Comparison of ENCODE assay signal across 9 cellular contexts in genomic region chr15:66946578-66947164, GRCh38.
DNase-seq lines count a peak whose midpoint lies in the region; ATAC-seq and TF ChIP-seq lines count a peak whose summit lies in the region.
"Had no signal": no experiment of that assay in that cellular context is flagged by ENCODE, and none has a peak within 500 bp of the region (broad histone marks: within the 10 kb centered on the region; RNA-seq: fewer than 3 reads in every experiment).

No MANE protein-coding gene starts in this region.

- H2AFZ ChIP-seq in SK-N-SH (ENCODE audit: low read depth): no peak overlapping the region

- CTCF ChIA-PET in SK-N-SH (lab: Yijun Ruan, JAX): interaction anchor here (0.6 to 7.8 kb wide), 108 partner anchors 8 to 1208 kb away, joined by 3 to 112 read pairs (median 4); partner anchors contain the start of genes AAGAB, C15orf61, IQCH and SMAD3

- H3K9ac ChIP-seq in SK-N-SH: no peak overlapping the region

- intact Hi-C loops in aorta (cut with DNase I): loop anchor here (2.0 to 5.0 kb wide), 5 partner anchors 306 to 486 kb away; partner anchors contain the start of genes AAGAB (in 1 of the 2) and IQCH (in 1 of the 2)

- H3K27me3 ChIP-seq in DOHH2 (ENCODE audit: control insufficient read depth, low read length): 0 out of 2 replicates have a peak, but pooled peaks cover 2% of the 10 kb centered on the region
- H3K27me3 ChIP-seq in SK-N-SH (ENCODE audit: insufficient read depth): no peaks in the 10 kb centered on the region
- H3K27me3 ChIP-seq in aorta (ENCODE audit: control insufficient read depth in 1 of 2, insufficient read depth in 2 of 2, low read length in 1 of 2): no peaks in the 10 kb centered on the region

- no peak overlapping the region for H3K27ac ChIP-seq in DOHH2 (ENCODE audit: low read depth, low read length)
- H3K27ac ChIP-seq in SK-N-SH (ENCODE audit: low read depth in 2 of 2, low read length in 1 of 2): no peak overlapping the region
- H3K27ac ChIP-seq in aorta (ENCODE audit: low read depth in 1 of 2, low read length in 2 of 2): no peak overlapping the region

- H3K9me3 ChIP-seq in DOHH2 (ENCODE audit: control insufficient read depth, insufficient read depth, low read length) (no peaks in the 10 kb centered on the region), SK-N-SH (no peaks in the 10 kb centered on the region), aorta (ENCODE audit: control insufficient read depth, low read length) (no peaks in the 10 kb centered on the region)

- TF ChIP-seq CTCF in DOHH2 (IDR thresholded peaks at IDR 0.05; ENCODE audit: low read depth, low read length, poor library complexity, severe bottlenecking) (peak; percentile 93), SK-N-SH (IDR thresholded peaks at IDR 0.05) (peak; percentile 94), progenitor cell of endocrine pancreas (IDR thresholded peaks at IDR 0.05; ENCODE audit: unreplicated experiment) (peak; percentile 98)

- DNase-seq in LHCN-M2 (ENCODE audit: low read depth) (peak; percentile 58), SK-N-SH (peak; percentile 79), glomerular visceral epithelial cell (ENCODE audit: extremely low spot score) (peak; percentile 76), progenitor cell of endocrine pancreas (ENCODE audit: low spot score, unreplicated experiment) (peak; percentile 62), aorta (peak; percentile 68 to 87)
- DNase-seq in activated naive CD4-positive, alpha-beta T cell treated with Interleukin-2 at 50 U/mL for 16 hours: peak; percentile 74

- H3K4me3 Mint-ChIP-seq in progenitor cell of endocrine pancreas (ENCODE audit: low read depth): no peak overlapping the region
- H3K4me3 Mint-ChIP-seq: dendritic cell treated with granulocyte-macrophage colony-stimulating factor and Interleukin-4, amounts not matched to agents 40 ng/mL and 50 ng/mL, for 4 days had no signal

- peaks cover 27% of the 10 kb centered on the region for H3K4me1 ChIP-seq in DOHH2 (ENCODE audit: control insufficient read depth, low read length)
- H3K4me1 ChIP-seq in SK-N-SH (ENCODE audit: control insufficient read depth in 1 of 2, insufficient read depth in 2 of 2, low read depth in 1 of 2, low read length in 1 of 2): peaks cover 0 to 4% of the 10 kb centered on the region in 2 experiments; a peak in 1 of 4 replicates
- no peaks in the 10 kb centered on the region for H3K4me1 ChIP-seq in aorta (ENCODE audit: control insufficient read depth in 1 of 2, insufficient read depth in 2 of 2, low read length in 2 of 2)

- no peak overlapping the region for H3K27ac Mint-ChIP-seq in progenitor cell of endocrine pancreas

- WGBS in SK-N-SH (ENCODE audit: low lambda C conversion rate): 19% methylated on average over 10 of the region's 12 CpGs
- WGBS in aorta, 2 donors: 25 to 26% methylated on average over 12 of the region's 12 CpGs

- no peaks in the 10 kb centered on the region for H4K20me1 ChIP-seq in DOHH2 (ENCODE audit: control insufficient read depth, insufficient read depth, low read depth, low read length)
- H4K20me1 ChIP-seq in SK-N-SH (ENCODE audit: insufficient read depth): no peaks in the 10 kb centered on the region

- H3K79me2 ChIP-seq in DOHH2 (ENCODE audit: control insufficient read depth, low read length) (no peaks in the 10 kb centered on the region), SK-N-SH (ENCODE audit: insufficient read depth) (no peaks in the 10 kb centered on the region)

- H3K27me3 Mint-ChIP-seq in progenitor cell of endocrine pancreas: peaks cover 13% of the 10 kb centered on the region

- H3K9me2 ChIP-seq in DOHH2 (replicated peaks; ENCODE audit: control insufficient read depth, low read length) (no peaks in the 10 kb centered on the region), SK-N-SH (no peaks in the 10 kb centered on the region)

- POLR2A ChIA-PET in SK-N-SH (lab: Yijun Ruan, JAX): no interaction called here

- no peaks in the 10 kb centered on the region for H3K36me3 Mint-ChIP-seq in progenitor cell of endocrine pancreas (ENCODE audit: insufficient read depth)

- H3K4me2 ChIP-seq in DOHH2 (ENCODE audit: low read length) (no peak overlapping the region), SK-N-SH (no peak overlapping the region)

- no peaks in the 10 kb centered on the region for H3F3A ChIP-seq in DOHH2 (ENCODE audit: control insufficient read depth, insufficient read depth)
- no peaks in the 10 kb centered on the region for H3F3A ChIP-seq in SK-N-SH (replicated peaks; ENCODE audit: insufficient read depth)

- no peaks in the 10 kb centered on the region for H3K9me3 Mint-ChIP-seq in progenitor cell of endocrine pancreas (ENCODE audit: low read depth)
- H3K9me3 Mint-ChIP-seq: dendritic cell treated with granulocyte-macrophage colony-stimulating factor and Interleukin-4, amounts not matched to agents 40 ng/mL and 50 ng/mL, for 4 days had no signal

- ATAC-seq in aorta (ENCODE audit: low FRiP score): peak; percentile 69
- no peak for ATAC-seq in GM21390 (IDR thresholded peaks at IDR 0.05; ENCODE audit: unreplicated experiment)

- TF ChIP-seq RAD21 in SK-N-SH (IDR thresholded peaks at IDR 0.05; ENCODE audit: low read length): peak; percentile 99

- H3K4me3 ChIP-seq in DOHH2 (ENCODE audit: low read length) (no peak overlapping the region), SK-N-SH (ENCODE audit: low read depth in 2 of 2, low read length in 1 of 2) (no peak overlapping the region), aorta (ENCODE audit: low read length in 2 of 2) (no peak overlapping the region)

- H3K4me1 Mint-ChIP-seq in progenitor cell of endocrine pancreas (ENCODE audit: low read depth): no peaks in the 10 kb centered on the region

- H3K36me3 ChIP-seq in DOHH2 (ENCODE audit: control insufficient read depth, low read length) (no peaks in the 10 kb centered on the region), SK-N-SH (replicated peaks in 1 of 2; ENCODE audit: control insufficient read depth in 1 of 2, insufficient read depth in 2 of 2, low read length in 1 of 2) (no peaks in the 10 kb centered on the region), aorta (ENCODE audit: control insufficient read depth in 1 of 2, insufficient read depth in 2 of 2, low read length in 1 of 2) (no peaks in the 10 kb centered on the region)

- no peak for TF ChIP-seq EP300 in SK-N-SH (IDR thresholded peaks at IDR 0.05; ENCODE audit: borderline replicate concordance in 1 of 2, low read depth in 1 of 2, low read length in 1 of 2)

TF ChIP-seq in SK-N-SH, 30 proteins besides CTCF, POLR2A, EP300 and RAD21:
- 0 out of 2 replicates have a peak, but pooled peaks have one; percentile 5 for TF ChIP-seq NRF1 (IDR thresholded peaks at IDR 0.05; ENCODE audit: low read depth, low read length)
- TF ChIP-seq ZBTB33 (IDR thresholded peaks at IDR 0.05; ENCODE audit: borderline replicate concordance, low read depth): no peak
- TF ChIP-seq SIN3A (IDR thresholded peaks at IDR 0.05; ENCODE audit: borderline replicate concordance, low read depth, low read length): no peak
- TF ChIP-seq YY1 (IDR thresholded peaks at IDR 0.05; ENCODE audit: low read depth): no peak
- TF ChIP-seq SMC3 (IDR thresholded peaks at IDR 0.05; ENCODE audit: low read depth, low read length): peak; percentile 99
- TF ChIP-seq ELF1 (IDR thresholded peaks at IDR 0.05): no peak
- TF ChIP-seq USF1 (IDR thresholded peaks at IDR 0.05; ENCODE audit: borderline replicate concordance, low read depth): no peak
- no peak for TF ChIP-seq TCF12 (IDR thresholded peaks at IDR 0.05)
- no peak for TF ChIP-seq TEAD4 (IDR thresholded peaks at IDR 0.05; ENCODE audit: borderline replicate concordance, insufficient read depth)
- TF ChIP-seq CHD2 (IDR thresholded peaks at IDR 0.05; ENCODE audit: low read length, partially characterized antibody): peak; percentile 36
- TF ChIP-seq GABPA (IDR thresholded peaks at IDR 0.05; ENCODE audit: low read depth): no peak
